Comparison of ENCODE assay signal across 3 cellular contexts in genomic region chr7:41069635-41070034, GRCh38.
"Had no signal": no experiment of that assay in that cellular context is flagged by ENCODE, and none has a peak within 500 bp of the region (broad histone marks: within the 10 kb centered on the region; RNA-seq: fewer than 3 reads in every experiment).

No MANE protein-coding gene starts in this region.

- DNase-seq: GDM1, GF-D8 had no signal

- H3K4me3 ChIP-seq: GM12878 had no signal
